8 cellular contexts compared by ENCODE assay signal in genomic region chr14:95519699-95520098, GRCh38. TPM values are rescaled to one million over a fixed set of nuclear protein-coding genes. Genes with fewer than 3 reads are reported as not detected.
DNase-seq lines count a peak whose midpoint lies in the region; ATAC-seq and TF ChIP-seq lines count a peak whose summit lies in the region.

No MANE protein-coding gene starts in this region.

- intact Hi-C loops in sigmoid colon (cut with DNase I), result loop anchor here (10.0 kb wide), 1 partner anchor 205 kb away; the partner anchor contains the start of gene CLMN

- peaks cover 0 to 50% (median 40%) of the 10 kb centered on the region in 4 donors for H3K4me1 ChIP-seq in sigmoid colon

- no peak for TF ChIP-seq POLR2A in sigmoid colon (IDR thresholded peaks at IDR 0.05)

- DNase-seq in AG09309 (ENCODE audit: low read depth) (peak; percentile 73), dermis microvascular lymphatic vessel endothelial cell (ENCODE audit: low read depth in 2 of 2) (peak; percentile 66 to 84), sigmoid colon (peak; percentile 90), NCI-H2029 treated with DMSO at 0.1 percent for 48 hours (lab: John Stamatoyannopoulos, UW) (no peak)
- peak; percentile 82 for DNase-seq in activated CD4-positive, alpha-beta T cell treated with anti-CD3 and anti-CD28 coated beads for 48 hours

- TF ChIP-seq CTCF in AG09309 (IDR thresholded peaks at IDR 0.05; ENCODE audit: control insufficient read depth, insufficient read depth, low read depth, low read length, missing control alignments), result no peak
- no peak for TF ChIP-seq CTCF in sigmoid colon (IDR thresholded peaks at IDR 0.05)

- no peak for TF ChIP-seq EP300 in sigmoid colon (IDR thresholded peaks at IDR 0.05)

- H3K27ac ChIP-seq in KOPT-K1 (ENCODE audit: low read depth, low read length, poor library complexity, severe bottlenecking) (peak overlapping the region; percentile 87), sigmoid colon (peak overlapping the region; percentile 47 to 88 (median 54))

- peak overlapping the region; percentile 4; the same call in 1 of the 2 replicates for H3K4me3 ChIP-seq in AG09309 (ENCODE audit: control insufficient read depth, low read depth, low read length)
- H3K4me3 ChIP-seq in sigmoid colon, result no peak overlapping the region

- ATAC-seq in HG03159 (IDR thresholded peaks at IDR 0.05; ENCODE audit: unreplicated experiment) (no peak), HG03095 (IDR thresholded peaks at IDR 0.05; ENCODE audit: unreplicated experiment) (no peak)

- 26 to 46% methylated on average over 6 of the region's 6 CpGs for WGBS in sigmoid colon, 2 donors

- H3K36me3 ChIP-seq in KOPT-K1 (ENCODE audit: insufficient read depth, low read length) (no peaks in the 10 kb centered on the region), sigmoid colon (no peaks in the 10 kb centered on the region)

- no peaks in the 10 kb centered on the region for H3K9me3 ChIP-seq in KOPT-K1 (ENCODE audit: insufficient read depth, low read length, poor library complexity, severe bottlenecking)
- no peaks in the 10 kb centered on the region for H3K9me3 ChIP-seq in sigmoid colon

- peaks cover 4 to 23% (median 11%) of the 10 kb centered on the region in 3 donors for H3K27me3 ChIP-seq in sigmoid colon

RNA-seq across cellular contexts. Expression of gene SYNE3, which starts 3.2 kb away (rescaled TPM):
- total RNA-seq in dermis microvascular lymphatic vessel endothelial cell (9.7 and 17.1 TPM in 2 replicates), sigmoid colon (10 to 100 TPM in 2 of 4 donors, 1 to 10 TPM in 2; 5.6 to 11.8 (median 9.9) TPM)
- 1 to 10 TPM in 2 of 3 donors, under 1 TPM in 1; 0.69 to 6.3 (median 1.8) TPM for polyA plus RNA-seq in sigmoid colon

RNA-seq across cellular contexts. Expression of gene GLRX5, which starts 15.2 kb away (rescaled TPM):
- 31.6 and 41.7 TPM in 2 replicates for total RNA-seq in dermis microvascular lymphatic vessel endothelial cell
- total RNA-seq in sigmoid colon, result 10 to 100 TPM; 30.5 to 61.4 (median 44.3) TPM
- 10 to 100 TPM; 45.7 to 97.1 (median 76.9) TPM for polyA plus RNA-seq in sigmoid colon
